24 cellular contexts compared by ENCODE assay signal in the genomic region with DNA sequence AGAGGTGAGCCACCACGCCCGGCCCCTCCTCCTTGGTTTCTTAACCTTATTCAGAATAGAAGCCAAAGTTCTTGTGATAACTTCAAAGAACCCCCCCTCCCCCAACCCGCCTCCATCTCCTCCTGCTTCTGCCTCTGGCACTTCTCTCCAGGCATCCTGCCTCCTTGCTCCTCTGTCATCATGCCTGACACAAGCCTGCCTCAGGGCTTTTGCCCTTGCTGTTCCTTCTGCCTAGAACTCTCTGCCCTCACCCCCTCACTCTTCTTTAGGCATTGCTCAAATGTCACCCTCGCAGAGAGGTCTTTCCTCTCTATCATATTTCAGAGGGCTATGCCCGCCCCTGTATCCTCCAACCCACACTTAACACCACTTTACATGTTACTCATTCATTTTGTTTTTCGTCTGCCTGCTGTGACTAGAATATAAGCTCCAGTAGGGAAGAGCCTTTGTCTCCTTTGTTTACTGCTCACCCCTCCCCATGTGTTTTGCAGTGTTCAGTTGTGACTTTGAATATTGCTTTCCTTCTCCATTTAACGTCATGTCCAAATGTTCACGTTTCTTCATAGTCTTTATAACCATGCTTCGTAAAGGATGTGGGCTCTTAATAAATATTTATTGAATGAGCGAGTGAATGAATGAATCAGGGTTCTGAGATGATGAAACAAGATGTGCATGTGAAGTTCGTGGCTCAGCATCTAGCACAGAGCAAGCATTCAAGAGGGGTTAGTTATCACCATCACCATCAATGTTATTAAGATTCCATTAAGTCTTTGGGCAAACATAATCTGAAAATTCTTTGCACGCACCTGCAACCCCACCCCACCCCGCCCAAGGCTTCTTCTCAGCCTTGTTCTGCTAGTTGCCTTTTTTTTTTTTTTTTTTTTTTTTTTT.
DNase-seq lines count a peak whose midpoint lies in the region; ATAC-seq and TF ChIP-seq lines count a peak whose summit lies in the region.
"Had no signal": no experiment of that assay in that cellular context is flagged by ENCODE, and none has a peak within 500 bp of the region (broad histone marks: within the 10 kb centered on the region; RNA-seq: fewer than 3 reads in every experiment).

No MANE protein-coding gene starts in this region.

- H3K27me3 ChIP-seq in iPS-20b (ENCODE audit: insufficient read depth, low read length), result no peaks in the 10 kb centered on the region
- peaks cover 0 to 10% (median 0%) of the 10 kb centered on the region in 45 donors for H3K27me3 ChIP-seq in dorsolateral prefrontal cortex
- H3K27me3 ChIP-seq: colonic mucosa, vagina had no signal

- H3K9me3 Mint-ChIP-seq in type B pancreatic cell, result peaks cover 5% of the 10 kb centered on the region
- H3K9me3 Mint-ChIP-seq: activated T-cell treated with anti-CD3 and anti-CD28 coated beads, Interleukin-2, amount 50 U/mL, for 24 hours; natural killer cell treated with Interleukin-12 subunit alpha and Interleukin-12 subunit beta and Interleukin-15 and Interleukin-18, amount 100 ng/mL, for 72 hours; T-cell had no signal

- H3K4me1 ChIP-seq in iPS-20b (ENCODE audit: insufficient read depth, low read length), result peaks cover 5% of the 10 kb centered on the region; the same call in 1 of the 2 replicates
- H3K4me1 ChIP-seq: colonic mucosa, heart left ventricle, suprapubic skin, vagina had no signal

- peak overlapping the region; percentile 86 for H3K27ac Mint-ChIP-seq in type B pancreatic cell
- H3K27ac Mint-ChIP-seq: activated T-cell treated with anti-CD3 and anti-CD28 coated beads, Interleukin-2, amount 50 U/mL, for 24 hours; CD4-positive, CD25-positive, alpha-beta regulatory T cell; IgD-negative memory B cell; natural killer cell treated with Interleukin-12 subunit alpha and Interleukin-12 subunit beta and Interleukin-15 and Interleukin-18, amount 100 ng/mL, for 72 hours; stimulated activated effector memory CD8-positive, alpha-beta T cell treated with anti-CD3 and anti-CD28 coated beads, Interleukin-12 subunit alpha, Interleukin-12 subunit beta, amount 100 ng/mL, for 72 hours; T-cell had no signal

- no peaks in the 10 kb centered on the region for H3K9me3 ChIP-seq in iPS-20b (ENCODE audit: insufficient read depth, low read depth, low read length)
- H3K9me3 ChIP-seq: colonic mucosa, heart left ventricle, suprapubic skin, vagina had no signal

- H3K27ac ChIP-seq in iPS-20b (ENCODE audit: low read length) (no peak overlapping the region), dorsolateral prefrontal cortex (no peak overlapping the region)
- H3K27ac ChIP-seq: colonic mucosa, heart left ventricle, HL-60, suprapubic skin, vagina had no signal

- H3K36me3 ChIP-seq in iPS-20b (ENCODE audit: insufficient read depth, low read depth, low read length), result no peaks in the 10 kb centered on the region
- H3K36me3 ChIP-seq: colonic mucosa, heart left ventricle, suprapubic skin, vagina had no signal

- no peaks in the 10 kb centered on the region for H3K36me3 Mint-ChIP-seq in type B pancreatic cell
- H3K36me3 Mint-ChIP-seq: CD4-positive, CD25-positive, alpha-beta regulatory T cell; IgD-negative memory B cell; natural killer cell treated with Interleukin-12 subunit alpha and Interleukin-12 subunit beta and Interleukin-15 and Interleukin-18, amount 100 ng/mL, for 72 hours; stimulated activated effector memory CD8-positive, alpha-beta T cell treated with anti-CD3 and anti-CD28 coated beads, Interleukin-12 subunit alpha, Interleukin-12 subunit beta, amount 100 ng/mL, for 72 hours; T-cell had no signal

- intact Hi-C loops in dorsolateral prefrontal cortex (cut with DNase I), result no loop called here

- peaks cover 14% of the 10 kb centered on the region for H3K27me3 Mint-ChIP-seq in type B pancreatic cell

- DNase-seq in HT-29 (ENCODE audit: low spot score) (peak; percentile 40), NCI-H748 treated with DMSO at 0.1 percent for 48 hours (lab: John Stamatoyannopoulos, UW) (peak; percentile 27), type B pancreatic cell (ENCODE audit: extremely low spot score, unreplicated experiment) (no peak), dorsolateral prefrontal cortex (no peak), SK-N-DZ (ENCODE audit: low spot score) (no peak)
- DNase-seq: activated CD4-positive, CD25-positive, alpha-beta regulatory T cell treated with anti-CD3 and anti-CD28 coated beads, Interleukin-2, amount 50 U/mL, for 72 hours; activated T-cell treated with anti-CD3 and anti-CD28 coated beads, Interleukin-2, amount 50 U/mL, for 24 hours; CD4-positive, CD25-positive, alpha-beta regulatory T cell; colonic mucosa; DMS53; heart left ventricle; midbrain; NCI-H1436; NCI-H82; SHP77; T-cell had no signal

- peaks cover 12% of the 10 kb centered on the region for H3K4me1 Mint-ChIP-seq in type B pancreatic cell (ENCODE audit: unreplicated experiment)
- H3K4me1 Mint-ChIP-seq: CD4-positive, CD25-positive, alpha-beta regulatory T cell; IgD-negative memory B cell; T-cell had no signal

- no peak overlapping the region; the same call in 1 of the 2 replicates for H3K9ac ChIP-seq in iPS-20b (ENCODE audit: low read depth, low read length)

- H3K4me3 Mint-ChIP-seq in type B pancreatic cell, result peak overlapping the region; percentile 0
- H3K4me3 Mint-ChIP-seq: activated T-cell treated with anti-CD3 and anti-CD28 coated beads, Interleukin-2, amount 50 U/mL, for 24 hours; CD4-positive, CD25-positive, alpha-beta regulatory T cell; IgD-negative memory B cell; natural killer cell treated with Interleukin-12 subunit alpha and Interleukin-12 subunit beta and Interleukin-15 and Interleukin-18, amount 100 ng/mL, for 72 hours; stimulated activated effector memory CD8-positive, alpha-beta T cell treated with anti-CD3 and anti-CD28 coated beads, Interleukin-12 subunit alpha, Interleukin-12 subunit beta, amount 100 ng/mL, for 72 hours; T-cell had no signal

- H3K4me3 ChIP-seq in iPS-20b (ENCODE audit: low read length), result 0 out of 2 replicates have a peak overlapping the region, but pooled peaks have one; percentile 35
- H3K4me3 ChIP-seq in dorsolateral prefrontal cortex, result no peak overlapping the region
- H3K4me3 ChIP-seq: colonic mucosa, heart left ventricle, suprapubic skin, vagina had no signal

- no peak for ATAC-seq in GM18867 (IDR thresholded peaks at IDR 0.05; ENCODE audit: unreplicated experiment)
- ATAC-seq: heart left ventricle; natural killer cell treated with Interleukin-12 subunit alpha and Interleukin-12 subunit beta and Interleukin-15 and Interleukin-18, amount 100 ng/mL, for 72 hours; stimulated activated effector memory CD8-positive, alpha-beta T cell treated with anti-CD3 and anti-CD28 coated beads, Interleukin-12 subunit alpha, Interleukin-12 subunit beta, amount 100 ng/mL, for 72 hours; T-cell had no signal

- no peak for TF ChIP-seq CTCF in type B pancreatic cell (conservative IDR thresholded peaks at IDR 0.05)
- no peak for TF ChIP-seq CTCF in dorsolateral prefrontal cortex (IDR thresholded peaks at IDR 0.05 in 54 of 56, conservative IDR thresholded peaks at IDR 0.05 in 2 of 56; ENCODE audit: low read depth in 1 of 56, partially characterized antibody in 56 of 56)

Comparison
In these comparisons a context has a peak if more than half of its experiments do, and no peak if none do; other contexts are left out.
1. DNase-seq: peak in HT-29 (single experiment) and NCI-H748 treated with DMSO at 0.1 percent for 48 hours (single experiment); none in type B pancreatic cell (single experiment), dorsolateral prefrontal cortex (0 of 10) and SK-N-DZ (single experiment).